8 cellular contexts compared by ENCODE assay signal in genomic region chr17:47276868-47277267, GRCh38. TPM values are rescaled to one million over a fixed set of nuclear protein-coding genes. Genes with fewer than 3 reads are reported as not detected.
A peak's percentile ranks its signal among the peaks of the same experiment; 100 is the strongest.
DNase-seq lines count a peak whose midpoint lies in the region; ATAC-seq and TF ChIP-seq lines count a peak whose summit lies in the region.

No MANE protein-coding gene starts in this region.

- H3K4me1 ChIP-seq in esophagus muscularis mucosa (peaks cover 66 to 85% (median 79%) of the 10 kb centered on the region in 4 donors), neuronal stem cell (ENCODE audit: control insufficient read depth in 2 of 2, insufficient read depth in 1 of 2, low read depth in 1 of 2, low read length in 2 of 2) (peaks cover 23 to 42% of the 10 kb centered on the region in 2 donors)

- H3K79me1 ChIP-seq in neuronal stem cell (ENCODE audit: low read depth, low read length), result no peaks in the 10 kb centered on the region

- H2AK5ac ChIP-seq in neuronal stem cell (ENCODE audit: low read depth, low read length), result no peak overlapping the region

- H2BK5ac ChIP-seq in neuronal stem cell (ENCODE audit: low read length), result no peak overlapping the region

- H3K4me2 ChIP-seq in neuronal stem cell (ENCODE audit: insufficient read depth, low read length, poor library complexity, severe bottlenecking), result no peak overlapping the region

- H3K36me3 Mint-ChIP-seq in activated naive CD8-positive, alpha-beta T cell treated with anti-CD3 and anti-CD28 coated beads, Interleukin-2, amount 50 U/mL, for 24 hours (ENCODE audit: low read depth), result no peaks in the 10 kb centered on the region

- H2BK120ac ChIP-seq in neuronal stem cell (ENCODE audit: low read depth, low read length), result no peak overlapping the region

- H3K4ac ChIP-seq in neuronal stem cell (ENCODE audit: low read length), result no peak overlapping the region

- TF ChIP-seq EP300 in esophagus muscularis mucosa (IDR thresholded peaks at IDR 0.05), result no peak

- H3K36me3 ChIP-seq in esophagus muscularis mucosa (no peaks in the 10 kb centered on the region), neuronal stem cell (replicated peaks in 1 of 2; ENCODE audit: control insufficient read depth in 2 of 2, insufficient read depth in 2 of 2, low read length in 2 of 2) (no peaks in the 10 kb centered on the region)

- no peak overlapping the region for H3K4me3 ChIP-seq in esophagus muscularis mucosa
- H3K4me3 ChIP-seq in neuronal stem cell (ENCODE audit: low read length in 2 of 2), result no peak overlapping the region

- H3K9ac ChIP-seq in neuronal stem cell (ENCODE audit: low read depth, low read length, poor library complexity), result no peak overlapping the region

- H3K4me3 Mint-ChIP-seq in activated naive CD8-positive, alpha-beta T cell treated with anti-CD3 and anti-CD28 coated beads, Interleukin-2, amount 50 U/mL, for 24 hours, result no peak overlapping the region

- H3K18ac ChIP-seq in neuronal stem cell (ENCODE audit: low read length), result no peak overlapping the region

- peaks cover 12% of the 10 kb centered on the region for H3K4me1 Mint-ChIP-seq in activated naive CD8-positive, alpha-beta T cell treated with anti-CD3 and anti-CD28 coated beads, Interleukin-2, amount 50 U/mL, for 24 hours

- TF ChIP-seq CTCF in esophagus muscularis mucosa (IDR thresholded peaks at IDR 0.05), result no peak

- H3K23ac ChIP-seq in neuronal stem cell (ENCODE audit: low read depth, low read length, poor library complexity), result no peak overlapping the region

- WGBS in esophagus muscularis mucosa, result 43% methylated on average over 10 of the region's 10 CpGs
- no CpG with 5 or more reads among the region's 10 CpGs for WGBS in neuronal stem cell (ENCODE audit: extremely low coverage in 2 of 2, insufficient read length in 2 of 2, insufficient replicate concordance in 1 of 2), 2 donors

- H3K27ac ChIP-seq in esophagus muscularis mucosa (replicated peaks in 1 of 4), result peak overlapping the region; percentile 89 to 95 (median 91)
- no peak overlapping the region for H3K27ac ChIP-seq in neuronal stem cell (replicated peaks; ENCODE audit: low read length)

- no peak for ATAC-seq in activated naive CD8-positive, alpha-beta T cell treated with anti-CD3 and anti-CD28 coated beads, Interleukin-2, amount 50 U/mL, for 24 hours
- no peak for ATAC-seq in GM21619 (IDR thresholded peaks at IDR 0.05; ENCODE audit: unreplicated experiment)

- H4K91ac ChIP-seq in neuronal stem cell (ENCODE audit: low read depth, low read length, poor library complexity), result no peak overlapping the region

- no peaks in the 10 kb centered on the region for H3K9me3 ChIP-seq in esophagus muscularis mucosa
- H3K9me3 ChIP-seq in neuronal stem cell (replicated peaks in 1 of 2; ENCODE audit: control insufficient read depth in 2 of 2, insufficient read depth in 1 of 2, low read depth in 1 of 2, low read length in 2 of 2), result no peaks in the 10 kb centered on the region

- H2BK12ac ChIP-seq in neuronal stem cell (ENCODE audit: low read length), result no peak overlapping the region

- no peak for TF ChIP-seq POLR2A in esophagus muscularis mucosa (IDR thresholded peaks at IDR 0.05; ENCODE audit: low read depth)

- H3K14ac ChIP-seq in neuronal stem cell (ENCODE audit: low read length), result no peak overlapping the region

- no peak overlapping the region for H2BK15ac ChIP-seq in neuronal stem cell (ENCODE audit: low read length)

- H3K27ac Mint-ChIP-seq in activated naive CD8-positive, alpha-beta T cell treated with anti-CD3 and anti-CD28 coated beads, Interleukin-2, amount 50 U/mL, for 24 hours, result no peak overlapping the region

- peak; percentile 45 for DNase-seq in COLO829 (ENCODE audit: low spot score)
- peak; percentile 78 for DNase-seq in NCI-H345 (lab: John Stamatoyannopoulos, UW)
- DNase-seq in esophagus muscularis mucosa (ENCODE audit: extremely low spot score), result no peak
- no peak for DNase-seq in neuronal stem cell (ENCODE audit: low spot score)
- DNase-seq in activated effector memory CD4-positive, alpha-beta T cell treated with Interleukin-2 at 50 U/mL for 16 hours, result no peak
- DNase-seq in activated naive CD8-positive, alpha-beta T cell treated with anti-CD3 and anti-CD28 coated beads, Interleukin-2, amount 50 U/mL, for 24 hours, result no peak
- no peak for DNase-seq in stimulated activated CD4-positive, alpha-beta T cell treated with anti-CD3 and anti-CD28 coated beads, Interleukin-2, amount 100 ng/mL, for 48 hours

- H3K27me3 ChIP-seq in esophagus muscularis mucosa (no peaks in the 10 kb centered on the region), neuronal stem cell (ENCODE audit: control insufficient read depth in 3 of 3, insufficient read depth in 3 of 3, low read depth in 1 of 3, low read length in 3 of 3) (no peaks in the 10 kb centered on the region)

- no peaks in the 10 kb centered on the region for H3K9me3 Mint-ChIP-seq in activated naive CD8-positive, alpha-beta T cell treated with anti-CD3 and anti-CD28 coated beads, Interleukin-2, amount 50 U/mL, for 24 hours

- peak overlapping the region; percentile 83 for H2AFZ ChIP-seq in neuronal stem cell (ENCODE audit: low read length)

- intact Hi-C loops in esophagus muscularis mucosa (cut with DNase I), result no loop called here

- H4K8ac ChIP-seq in neuronal stem cell (ENCODE audit: low read depth, low read length), result no peak overlapping the region

- no peaks in the 10 kb centered on the region for H3K27me3 Mint-ChIP-seq in activated naive CD8-positive, alpha-beta T cell treated with anti-CD3 and anti-CD28 coated beads, Interleukin-2, amount 50 U/mL, for 24 hours

RNA-seq across cellular contexts. Expression of gene ITGB3, which starts 23.2 kb away (rescaled TPM):
- total RNA-seq in esophagus muscularis mucosa, result 10 to 100 TPM; 48.6 to 61.5 (median 54.9) TPM
- polyA plus RNA-seq in neuronal stem cell (2013, experiment 1 of 2), result 0.01 TPM
- 0.01 TPM for polyA plus RNA-seq in neuronal stem cell (2013, experiment 2 of 2)

RNA-seq across cellular contexts. Expression of gene EFCAB13, which starts 46.9 kb away (rescaled TPM):
- total RNA-seq in esophagus muscularis mucosa, result 10 to 100 TPM in 1 of 4 donors, 1 to 10 TPM in 3; 4.0 to 12.9 (median 7.1) TPM
- 1.0 TPM for polyA plus RNA-seq in neuronal stem cell (2013, experiment 1 of 2)
- polyA plus RNA-seq in neuronal stem cell (2013, experiment 2 of 2), result 0.98 TPM

Comparison
In these comparisons a context has a peak if more than half of its experiments do, and no peak if none do; other contexts are left out.
1. DNase-seq: peak in COLO829 (single experiment) and NCI-H345 (single experiment); none in esophagus muscularis mucosa (single experiment), neuronal stem cell (single experiment), activated effector memory CD4-positive, alpha-beta T cell treated with Interleukin-2 at 50 U/mL for 16 hours (single experiment), activated naive CD8-positive, alpha-beta T cell treated with anti-CD3 and anti-CD28 coated beads, Interleukin-2, amount 50 U/mL, for 24 hours (single experiment) and stimulated activated CD4-positive, alpha-beta T cell treated with anti-CD3 and anti-CD28 coated beads, Interleukin-2, amount 100 ng/mL, for 48 hours (0 of 2).